In genomic region chr19:5978606-5979552, GRCh38 we compare ENCODE assay signal across 2 cellular contexts.
TF ChIP-seq lines count a peak whose summit lies in the region.

No MANE protein-coding gene starts in this region.

TF ChIP-seq in SK-N-SH, 30 proteins besides CTCF, POLR2A, EP300 and RAD21 (continued from another document):
- TF ChIP-seq USF2 (IDR thresholded peaks at IDR 0.05; ENCODE audit: borderline replicate concordance, low read depth, low read length), result no peak
- no peak for TF ChIP-seq MAX (IDR thresholded peaks at IDR 0.05; ENCODE audit: low read depth)
- TF ChIP-seq CHD2 (IDR thresholded peaks at IDR 0.05; ENCODE audit: low read length, partially characterized antibody), result no peak
- no peak for TF ChIP-seq RXRA (IDR thresholded peaks at IDR 0.05; ENCODE audit: borderline replicate concordance, low read depth)
- no peak for TF ChIP-seq MXI1 (IDR thresholded peaks at IDR 0.05; ENCODE audit: low read depth, low read length)
- TF ChIP-seq IRF3 (IDR thresholded peaks at IDR 0.05; ENCODE audit: low read depth, low read length), result no peak
- TF ChIP-seq TCF12 (IDR thresholded peaks at IDR 0.05), result no peak
- TF ChIP-seq GABPA (IDR thresholded peaks at IDR 0.05; ENCODE audit: low read depth), result no peak
- TF ChIP-seq MEF2A (IDR thresholded peaks at IDR 0.05; ENCODE audit: borderline replicate concordance, low read depth), result no peak

TF ChIP-seq in SK-N-SH treated with all-trans-retinoic acid at 6 μM for 48 hours, 23 proteins besides CTCF, POLR2A, EP300 and RAD21 (continued from another document):
- TF ChIP-seq ARNTL (CRISPR knock-in tag; IDR thresholded peaks at IDR 0.05; ENCODE audit: borderline replicate concordance, low read depth) (no peak), OSR1 (CRISPR knock-in tag; IDR thresholded peaks at IDR 0.05) (no peak)
TF ChIP-seq in SK-N-SH treated with all-trans-retinoic acid at 6 μM for 48 hours: peak in this region for 0.
